Comparison of ENCODE assay signal across 18 cellular contexts in genomic region chr6:54102239-54102638, GRCh38.
"Had no signal": no experiment of that assay in that cellular context is flagged by ENCODE, and none has a peak within 500 bp of the region (broad histone marks: within the 10 kb centered on the region; RNA-seq: fewer than 3 reads in every experiment).

No MANE protein-coding gene starts in this region.

- ATAC-seq: activated CD4-positive, CD25-positive, alpha-beta regulatory T cell treated with anti-CD3 and anti-CD28 coated beads, Interleukin-2, amount 50 U/mL, for 24 hours; activated CD8-positive, alpha-beta memory T cell treated with anti-CD3 and anti-CD28 coated beads, Interleukin-2, amount 10 ng/mL, durations not matched to agents 7 days and 5 days; activated CD8-positive, alpha-beta T cell treated with anti-CD3 and anti-CD28 coated beads for 36 hours; left lung; naive thymus-derived CD8-positive, alpha-beta T cell had no signal

- DNase-seq: activated CD4-positive, alpha-beta T cell treated with anti-CD3 and anti-CD28 coated beads, Interleukin-2, amount 10 ng/mL, durations not matched to agents 7 days and 5 days; activated CD8-positive, alpha-beta memory T cell treated with anti-CD3 and anti-CD28 coated beads, Interleukin-2, amount 10 ng/mL, durations not matched to agents 7 days and 5 days; activated CD8-positive, alpha-beta T cell treated with anti-CD3 and anti-CD28 coated beads for 36 hours; activated effector memory CD4-positive, alpha-beta T cell treated with anti-CD3 and anti-CD28 coated beads, Interleukin-2, amount 50 U/mL, for 16 hours; activated naive CD4-positive, alpha-beta T cell treated with anti-CD3 and anti-CD28 coated beads, Interleukin-2, amount 10 ng/mL, durations not matched to agents 7 days and 5 days; activated T-cell treated with anti-CD3 and anti-CD28 coated beads for 4 hours; effector CD4-positive, alpha-beta T cell; foreskin fibroblast; kidney; left lung; mammary epithelial cell; naive thymus-derived CD8-positive, alpha-beta T cell; ovary; spleen; stimulated activated CD4-positive, alpha-beta T cell treated with anti-CD3 and anti-CD28 coated beads, Interleukin-4, amount 100 ng/mL, for 1 hour; stimulated activated naive CD4-positive, alpha-beta T cell; upper lobe of left lung had no signal
